ENCODE assay signal across 12 cellular contexts in genomic region chr13:21595546-21595822, GRCh38. TPM values are rescaled to one million over a fixed set of nuclear protein-coding genes. Genes with fewer than 3 reads are reported as not detected.
A peak's percentile ranks its signal among the peaks of the same experiment; 100 is the strongest.
DNase-seq lines count a peak whose midpoint lies in the region; ATAC-seq and TF ChIP-seq lines count a peak whose summit lies in the region.
"Had no signal": no experiment of that assay in that cellular context is flagged by ENCODE, and none has a peak within 500 bp of the region (broad histone marks: within the 10 kb centered on the region; RNA-seq: fewer than 3 reads in every experiment).

No MANE protein-coding gene starts in this region.

- ATAC-seq in GM18907 (IDR thresholded peaks at IDR 0.05; ENCODE audit: unreplicated experiment), result peak; percentile 55
- peak; percentile 77 for ATAC-seq in GM21825 (IDR thresholded peaks at IDR 0.05; ENCODE audit: unreplicated experiment)
- ATAC-seq in HG03442 (IDR thresholded peaks at IDR 0.05; ENCODE audit: unreplicated experiment), result peak; percentile 69
- ATAC-seq in lower lobe of right lung, result peak; percentile 11 to 51
- no peak for ATAC-seq in GM21423 (IDR thresholded peaks at IDR 0.05; ENCODE audit: unreplicated experiment)

- H3K27ac ChIP-seq in lower lobe of right lung, result no peak overlapping the region
- H3K27ac ChIP-seq: esophagus muscularis mucosa had no signal

- H3K9me3 ChIP-seq in lower lobe of right lung, result no peaks in the 10 kb centered on the region
- H3K9me3 ChIP-seq: esophagus muscularis mucosa had no signal

- no peaks in the 10 kb centered on the region for H3K27me3 ChIP-seq in lower lobe of right lung (ENCODE audit: low read depth)
- H3K27me3 ChIP-seq: esophagus muscularis mucosa had no signal

- intact Hi-C loops in lower lobe of right lung (cut with DNase I), result no loop called here

- H3K4me1 ChIP-seq in lower lobe of right lung, result peaks cover 13% of the 10 kb centered on the region

- no peak for TF ChIP-seq CTCF in lower lobe of right lung (IDR thresholded peaks at IDR 0.05)

- no peak for DNase-seq in lower lobe of right lung
- DNase-seq in NCI-H2227 treated with DMSO at 0.1 percent for 48 hours (lab: John Stamatoyannopoulos, UW), result no peak
- DNase-seq in SHP77 treated with DMSO at 0.1 percent for 48 hours (lab: John Stamatoyannopoulos, UW), result no peak
- no peak for DNase-seq in hypothalamus (lab: John Stamatoyannopoulos, UW)
- DNase-seq: activated CD4-positive, alpha-beta T cell treated with anti-CD3 and anti-CD28 coated beads, Interleukin-2, amount 50 U/mL, for 48 hours; posterior cingulate gyrus; SHP77 had no signal

- H3K36me3 ChIP-seq in lower lobe of right lung, result no peaks in the 10 kb centered on the region

- H3K4me3 ChIP-seq in lower lobe of right lung, result no peak overlapping the region
- H3K4me3 ChIP-seq: esophagus muscularis mucosa had no signal

RNA-seq across cellular contexts. Expression of gene MICU2, which starts 8.5 kb away (rescaled TPM):
- 34.8 TPM for total RNA-seq in lower lobe of right lung
